10 cellular contexts compared by ENCODE assay signal in genomic region chr17:54948380-54948779, GRCh38. TPM values are rescaled to one million over a fixed set of nuclear protein-coding genes. Genes with fewer than 3 reads are reported as not detected.
A peak's percentile ranks its signal among the peaks of the same experiment; 100 is the strongest.
DNase-seq lines count a peak whose midpoint lies in the region; ATAC-seq and TF ChIP-seq lines count a peak whose summit lies in the region.
"Had no signal": no experiment of that assay in that cellular context is flagged by ENCODE, and none has a peak within 500 bp of the region (broad histone marks: within the 10 kb centered on the region; RNA-seq: fewer than 3 reads in every experiment).

No MANE protein-coding gene starts in this region.

- TF ChIP-seq RAD21 in HCT116 (IDR thresholded peaks at IDR 0.05; ENCODE audit: low read depth) = no peak

- TF ChIP-seq POLR2A in HCT116 (IDR thresholded peaks at IDR 0.05; ENCODE audit: borderline replicate concordance, extremely low read depth, insufficient read depth, insufficient read length) (no peak), gastrocnemius medialis (IDR thresholded peaks at IDR 0.05) (no peak)

- TF ChIP-seq CTCF in AG04450 (IDR thresholded peaks at IDR 0.05; ENCODE audit: low read depth, low read length) = no peak
- TF ChIP-seq CTCF in HCT116 (IDR thresholded peaks at IDR 0.05 in 2 of 3, conservative IDR thresholded peaks at IDR 0.05 in 1 of 3; ENCODE audit: borderline replicate concordance in 1 of 3, insufficient read depth in 1 of 3, low read depth in 2 of 3, low read length in 2 of 3) = no peak
- TF ChIP-seq CTCF in A673 (conservative IDR thresholded peaks at IDR 0.05; ENCODE audit: low read depth, low read length) = no peak
- no peak for TF ChIP-seq CTCF in gastrocnemius medialis (IDR thresholded peaks at IDR 0.05 in 4 of 5, conservative IDR thresholded peaks at IDR 0.05 in 1 of 5)

- CTCF ChIA-PET in AG04450 (lab: Charles Lee) (no interaction called here), HCT116 (lab: Charles Lee) (no interaction called here), A673 (lab: Charles Lee) (no interaction called here)

- POLR2A ChIA-PET in AG04450 (lab: Yijun Ruan, JAX) (interaction anchor here (0.6 kb wide), 1 partner anchor 485 kb away, joined by 3 read pairs; no protein-coding TSS in a partner anchor), HCT116 (lab: Charles Lee) (no interaction called here), A673 (lab: Charles Lee; ENCODE audit: low non-redundant PET) (no interaction called here)

- H3K36me3 Mint-ChIP-seq in effector memory CD8-positive, alpha-beta T cell (ENCODE audit: insufficient read depth) = peaks cover 3% of the 10 kb centered on the region

- no peaks in the 10 kb centered on the region for H3K9me2 ChIP-seq in HCT116 (ENCODE audit: insufficient read depth)

- H3K9me3 Mint-ChIP-seq in effector memory CD8-positive, alpha-beta T cell = peaks cover 0 to 2% of the 10 kb centered on the region in 2 donors

- BruUV-seq in HCT116 (replicated peaks; lab: Mats Ljungman, UMichigan) (no TSS peak), A673 (replicated peaks; lab: Mats Ljungman, UMichigan) (no TSS peak)

- H4K20me1 ChIP-seq in HCT116 (ENCODE audit: insufficient read depth) = no peaks in the 10 kb centered on the region

- peaks cover 16 to 28% of the 10 kb centered on the region in 2 donors for H3K27me3 Mint-ChIP-seq in effector memory CD8-positive, alpha-beta T cell

- peak; percentile 77 for DNase-seq in AG04450 (ENCODE audit: low read depth, low spot score)
- peak; percentile 70 for DNase-seq in HCT116 (ENCODE audit: low read depth, low spot score)
- peak; percentile 76 for DNase-seq in RPMI7951 (ENCODE audit: low read depth)
- DNase-seq in foreskin melanocyte = peak; percentile 42
- DNase-seq in effector memory CD8-positive, alpha-beta T cell = no peak
- DNase-seq in A673 (ENCODE audit: low spot score) = no peak
- DNase-seq in gastrocnemius medialis = no peak
- DNase-seq: DMS79 treated with DMSO at 0.1 percent for 48 hours, NCI-H2081 had no signal

- no peak overlapping the region for H3K27ac Mint-ChIP-seq in effector memory CD8-positive, alpha-beta T cell

- RAD21 ChIA-PET in HCT116 (lab: Charles Lee; ENCODE audit: low non-redundant PET in 1 of 2, low total read pairs in 2 of 2, uncharacterized antibody in 2 of 2, unreplicated experiment in 2 of 2) = no interaction called here

- no peak overlapping the region for H2AFZ ChIP-seq in HCT116 (ENCODE audit: low read depth, low read length, poor library complexity, severe bottlenecking)

- no peak overlapping the region for H3K4me3 Mint-ChIP-seq in effector memory CD8-positive, alpha-beta T cell

- H3K27me3 ChIP-seq in AG04450 (ENCODE audit: control insufficient read depth, insufficient read depth, low read length) (no peaks in the 10 kb centered on the region), HCT116 (ENCODE audit: insufficient read depth, low read length) (no peaks in the 10 kb centered on the region), A673 (replicated peaks; ENCODE audit: insufficient read depth, low read depth, low read length, poor library complexity) (no peaks in the 10 kb centered on the region), gastrocnemius medialis (no peaks in the 10 kb centered on the region)

- intact Hi-C loops in HCT116 (cut with micrococcal nuclease) = no loop called here
- intact Hi-C loops in A673 (cut with micrococcal nuclease; ENCODE audit: unreplicated experiment) = no loop called here
- intact Hi-C loops in gastrocnemius medialis (cut with DNase I; ENCODE audit: low total_unique reads) = no loop called here

- peaks cover 0 to 3% of the 10 kb centered on the region in 2 donors for H3K4me1 Mint-ChIP-seq in effector memory CD8-positive, alpha-beta T cell (ENCODE audit: low read depth in 2 of 2)

- ATAC-seq in HCT116 (peak; percentile 97), esophagus mucosa (no peak), gastrocnemius medialis (no peak)
- ATAC-seq in effector memory CD8-positive, alpha-beta T cell (replicated peaks) = no peak

- H3K9ac ChIP-seq in HCT116 (ENCODE audit: low read length) = no peak overlapping the region

- H3K4me3 ChIP-seq in AG04450 (ENCODE audit: low read depth, low read length) = no peak overlapping the region
- no peak overlapping the region for H3K4me3 ChIP-seq in HCT116 (replicated peaks in 1 of 2; ENCODE audit: low read depth in 1 of 2, low read length in 2 of 2)
- no peak overlapping the region for H3K4me3 ChIP-seq in A673 (ENCODE audit: low read depth, low read length, poor library complexity, severe bottlenecking)
- no peak overlapping the region for H3K4me3 ChIP-seq in gastrocnemius medialis

- H3K27ac ChIP-seq in AG04450 (ENCODE audit: low read depth, low read length) (peak overlapping the region; percentile 12), HCT116 (ENCODE audit: low read depth, low read length) (peak overlapping the region; percentile 8; the same call in 1 of the 2 replicates), A673 (ENCODE audit: low read depth, low read length, poor library complexity, severe bottlenecking) (no peak overlapping the region), gastrocnemius medialis (no peak overlapping the region)

- no peaks in the 10 kb centered on the region for H3K9me3 ChIP-seq in AG04450 (ENCODE audit: control insufficient read depth, insufficient read depth, low read length)
- H3K9me3 ChIP-seq in HCT116 (ENCODE audit: control insufficient read depth in 1 of 2, insufficient read depth in 1 of 2, low read depth in 1 of 2, low read length in 2 of 2) = no peaks in the 10 kb centered on the region
- H3K9me3 ChIP-seq in A673 (ENCODE audit: low read depth, low read length, poor library complexity, severe bottlenecking) = no peaks in the 10 kb centered on the region
- H3K9me3 ChIP-seq in gastrocnemius medialis = no peaks in the 10 kb centered on the region

- H3K79me2 ChIP-seq in HCT116 (ENCODE audit: insufficient read depth, low read length) = no peaks in the 10 kb centered on the region

- in situ Hi-C loops in gastrocnemius medialis (cut with MboI; ENCODE audit: low sequenced_read_pairs in 4 of 4) = no loop called here

- peaks cover 9 to 17% of the 10 kb centered on the region in 2 experiments for H3K4me1 ChIP-seq in HCT116 (ENCODE audit: control insufficient read depth in 1 of 2, insufficient read depth in 2 of 2, low read length in 2 of 2)
- H3K4me1 ChIP-seq in A673 (ENCODE audit: insufficient read depth, low read length, poor library complexity, severe bottlenecking) = no peaks in the 10 kb centered on the region
- peaks cover 0 to 4% of the 10 kb centered on the region in 2 donors for H3K4me1 ChIP-seq in gastrocnemius medialis

- H3K36me3 ChIP-seq in HCT116 (ENCODE audit: control insufficient read depth in 1 of 2, insufficient read depth in 2 of 2, low read length in 2 of 2) = peaks cover 19 to 24% of the 10 kb centered on the region in 2 experiments
- H3K36me3 ChIP-seq in A673 (ENCODE audit: insufficient read depth, low read length, poor library complexity, severe bottlenecking) = peaks cover 34% of the 10 kb centered on the region
- peaks cover 0 to 8% of the 10 kb centered on the region in 2 donors for H3K36me3 ChIP-seq in gastrocnemius medialis

- peak overlapping the region; percentile 51 for H3K4me2 ChIP-seq in HCT116 (ENCODE audit: low read length)

TF ChIP-seq in HCT116, 20 proteins besides CTCF, POLR2A, EP300 and RAD21 (continues in another document):
- TF ChIP-seq ZBTB33 (IDR thresholded peaks at IDR 0.05; ENCODE audit: extremely low read depth, insufficient replicate concordance, low read length) (no peak), YY1 (IDR thresholded peaks at IDR 0.05; ENCODE audit: extremely low read depth, insufficient replicate concordance, low read depth, low read length) (no peak), CEBPB (IDR thresholded peaks at IDR 0.05; ENCODE audit: low read depth) (peak; percentile 48; the same call in 1 of the 2 replicates), POLR2AphosphoS5 (IDR thresholded peaks at IDR 0.05; ENCODE audit: low read depth, low read length) (no peak), JUND (IDR thresholded peaks at IDR 0.05) (peak; percentile 64), EZH2 (IDR thresholded peaks at IDR 0.05) (no peak)
- TF ChIP-seq, protein P1, sequence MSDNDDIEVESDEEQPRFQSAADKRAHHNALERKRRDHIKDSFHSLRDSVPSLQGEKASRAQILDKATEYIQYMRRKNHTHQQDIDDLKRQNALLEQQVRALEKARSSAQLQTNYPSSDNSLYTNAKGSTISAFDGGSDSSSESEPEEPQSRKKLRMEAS (IDR thresholded peaks at IDR 0.05) = peak; percentile 48; the same call in 1 of the 2 replicates

RNA-seq across cellular contexts. Expression of gene COX11, which starts 20.1 kb away (rescaled TPM):
- polyA plus RNA-seq in AG04450 (2011; rRNA removed) = 27.8 and 31.5 TPM in 2 replicates
- polyA minus RNA-seq in AG04450 (2011; rRNA and poly(A)+ RNA removed) = 33.6 and 34.3 TPM in 2 replicates
- 62.9 TPM for total RNA-seq in HCT116 (2021; ENCODE audit: unreplicated experiment)
- 41.3 and 48.2 TPM in 2 replicates for polyA plus RNA-seq in HCT116 (2012)
- 54.4 and 72.8 TPM in 2 replicates for total RNA-seq in RPMI7951 (2014; rRNA removed; shearing (Covaris generic))
- total RNA-seq in esophagus mucosa = 23.5 TPM
- total RNA-seq in A673 (2021) = 109 and 118 TPM in 2 replicates
- total RNA-seq in gastrocnemius medialis = 10 to 100 TPM; 36.4 to 77.2 (median 67.6) TPM

RNA-seq across cellular contexts. Expression of gene STXBP4, which starts 20.2 kb away (rescaled TPM):
- polyA plus RNA-seq in AG04450 (2011; rRNA removed) = 6.5 and 9.7 TPM in 2 replicates
- 11.3 and 13.9 TPM in 2 replicates for polyA minus RNA-seq in AG04450 (2011; rRNA and poly(A)+ RNA removed)
- total RNA-seq in HCT116 (2021; ENCODE audit: unreplicated experiment) (13.6 TPM), esophagus mucosa (3.9 TPM), A673 (2021) (23.6 and 24.2 TPM in 2 replicates), gastrocnemius medialis (10 to 100 TPM in 2 of 4 donors, 1 to 10 TPM in 2; 1.4 to 20.7 (median 9.6) TPM)
- 1.1 and 2.4 TPM in 2 replicates for polyA plus RNA-seq in HCT116 (2012)
- 5.6 and 10.4 TPM in 2 replicates for total RNA-seq in RPMI7951 (2014; rRNA removed; shearing (Covaris generic))

RNA-seq across cellular contexts. Expression of gene TOM1L1, which starts 47.7 kb away (rescaled TPM):
- 25.6 and 37.8 TPM in 2 replicates for polyA plus RNA-seq in AG04450 (2011; rRNA removed)
- polyA minus RNA-seq in AG04450 (2011; rRNA and poly(A)+ RNA removed) = 9.9 and 18.8 TPM in 2 replicates
- total RNA-seq in HCT116 (2021; ENCODE audit: unreplicated experiment) = 70.8 TPM
- polyA plus RNA-seq in HCT116 (2012) = 56.7 and 60.3 TPM in 2 replicates
- total RNA-seq in RPMI7951 (2014; rRNA removed; shearing (Covaris generic)) = 32.1 and 42.2 TPM in 2 replicates
- total RNA-seq in esophagus mucosa = 34.6 TPM
- total RNA-seq in A673 (2021) = 55.4 and 60.1 TPM in 2 replicates
- total RNA-seq in gastrocnemius medialis = 1 to 10 TPM; 2.3 to 4.7 (median 4.2) TPM

Comparison
In these comparisons a context has a peak if more than half of its experiments do, and no peak if none do; other contexts are left out.
1. DNase-seq: peak in AG04450 (single experiment), HCT116 (single experiment), RPMI7951 (single experiment) and foreskin melanocyte (single experiment); none in effector memory CD8-positive, alpha-beta T cell (0 of 3), A673 (single experiment) and gastrocnemius medialis (0 of 2).
2. H3K27ac ChIP-seq: peak in AG04450 (single experiment) and HCT116 (single experiment); none in A673 (single experiment) and gastrocnemius medialis (0 of 4).